16 cellular contexts compared by ENCODE assay signal in genomic region chr14:92380131-92380530, GRCh38. TPM values are rescaled to one million over a fixed set of nuclear protein-coding genes. Genes with fewer than 3 reads are reported as not detected.
DNase-seq lines count a peak whose midpoint lies in the region; ATAC-seq and TF ChIP-seq lines count a peak whose summit lies in the region.
"Had no signal": no experiment of that assay in that cellular context is flagged by ENCODE, and none has a peak within 500 bp of the region (broad histone marks: within the 10 kb centered on the region; RNA-seq: fewer than 3 reads in every experiment).

No MANE protein-coding gene starts in this region.

- H2BK120ac ChIP-seq in trophoblast cell (ENCODE audit: insufficient read depth, low read length, poor library complexity): no peak overlapping the region

- H3K4me3 ChIP-seq in WERI-Rb-1 (ENCODE audit: low read depth, low read length) (no peak overlapping the region), endodermal cell (ENCODE audit: low read length) (no peak overlapping the region), trophoblast cell (ENCODE audit: low read depth, low read length) (peak overlapping the region; percentile 15)
- H3K4me3 ChIP-seq: GM23338 had no signal

- no peak overlapping the region for H4K8ac ChIP-seq in trophoblast cell (ENCODE audit: low read depth, low read length)

- H3K27ac Mint-ChIP-seq in endodermal cell: peak overlapping the region; percentile 62
- H3K27ac Mint-ChIP-seq in mesothelial cell of epicardium: no peak overlapping the region
- no peak overlapping the region for H3K27ac Mint-ChIP-seq in activated T-helper 17 cell treated with anti-CD3 and anti-CD28 coated beads, Interleukin-2, amount 50 U/mL, for 72 hours
- H3K27ac Mint-ChIP-seq: CD4-positive, alpha-beta T cell; GM23338; HFFc6 had no signal

- WGBS in endodermal cell (ENCODE audit: insufficient coverage in 1 of 2, insufficient read length in 1 of 2), 2 experiments: 89 to 93% methylated on average over 10 of the region's 10 CpGs
- no CpG with 5 or more reads among the region's 10 CpGs for WGBS in trophoblast cell (ENCODE audit: extremely low coverage, insufficient coverage, insufficient read length)

- TF ChIP-seq CTCF in WERI-Rb-1 (IDR thresholded peaks at IDR 0.05; ENCODE audit: low read depth, low read length) (no peak), endodermal cell (conservative IDR thresholded peaks at IDR 0.05) (no peak), mesothelial cell of epicardium (IDR thresholded peaks at IDR 0.05; ENCODE audit: unreplicated experiment) (no peak)

- no peaks in the 10 kb centered on the region for H3K9me3 ChIP-seq in WERI-Rb-1 (ENCODE audit: severe bottlenecking)
- no peaks in the 10 kb centered on the region for H3K9me3 ChIP-seq in endodermal cell (ENCODE audit: control insufficient read depth, low read length)
- H3K9me3 ChIP-seq in trophoblast cell (ENCODE audit: insufficient read depth, low read depth, low read length): no peaks in the 10 kb centered on the region
- H3K9me3 ChIP-seq: Caco-2 had no signal

- H3K79me1 ChIP-seq in trophoblast cell (ENCODE audit: low read length): no peaks in the 10 kb centered on the region

- no peaks in the 10 kb centered on the region for H3K79me2 ChIP-seq in trophoblast cell (ENCODE audit: control insufficient read depth, insufficient read depth, low read length, poor library complexity)

- H2AFZ ChIP-seq in trophoblast cell (ENCODE audit: insufficient read depth, low read length, poor library complexity): no peak overlapping the region
- H2AFZ ChIP-seq: GM23338 had no signal

- H3K23ac ChIP-seq in trophoblast cell (ENCODE audit: low read length): no peak overlapping the region

- H3K36me3 ChIP-seq in WERI-Rb-1 (no peaks in the 10 kb centered on the region), endodermal cell (ENCODE audit: control insufficient read depth, insufficient read depth, low read length) (no peaks in the 10 kb centered on the region), trophoblast cell (ENCODE audit: control insufficient read depth in 1 of 2, insufficient read depth in 2 of 2, low read length in 2 of 2) (no peaks in the 10 kb centered on the region)

- H4K12ac ChIP-seq in trophoblast cell (ENCODE audit: low read depth, low read length): no peak overlapping the region

- H3K4me3 Mint-ChIP-seq in endodermal cell (no peak overlapping the region), mesothelial cell of epicardium (no peak overlapping the region)
- H3K4me3 Mint-ChIP-seq in activated T-helper 17 cell treated with anti-CD3 and anti-CD28 coated beads, Interleukin-2, amount 50 U/mL, for 72 hours: no peak overlapping the region
- H3K4me3 Mint-ChIP-seq: CD4-positive, alpha-beta T cell; GM23338; HFFc6 had no signal

- no peaks in the 10 kb centered on the region for H3K4me1 ChIP-seq in endodermal cell (ENCODE audit: control insufficient read depth, insufficient read depth, low read length)
- no peaks in the 10 kb centered on the region for H3K4me1 ChIP-seq in trophoblast cell (ENCODE audit: control insufficient read depth in 1 of 2, insufficient read depth in 2 of 2, low read length in 2 of 2)
- H3K4me1 ChIP-seq: Caco-2 had no signal

- no peak overlapping the region for H2BK5ac ChIP-seq in trophoblast cell (ENCODE audit: low read depth, low read length, poor library complexity)

- H3K18ac ChIP-seq in trophoblast cell (ENCODE audit: low read length): no peak overlapping the region

- H3K4me1 Mint-ChIP-seq in endodermal cell (no peaks in the 10 kb centered on the region), mesothelial cell of epicardium (peaks cover 2% of the 10 kb centered on the region)
- H3K4me1 Mint-ChIP-seq in activated T-helper 17 cell treated with anti-CD3 and anti-CD28 coated beads, Interleukin-2, amount 50 U/mL, for 72 hours: no peaks in the 10 kb centered on the region

- H4K91ac ChIP-seq in trophoblast cell (ENCODE audit: low read depth, low read length): no peak overlapping the region

- H3K27me3 ChIP-seq in WERI-Rb-1 (ENCODE audit: insufficient read depth, low read depth, severe bottlenecking): no peaks in the 10 kb centered on the region
- peaks cover 9% of the 10 kb centered on the region for H3K27me3 ChIP-seq in endodermal cell (ENCODE audit: control insufficient read depth, insufficient read depth, low read length, poor library complexity, severe bottlenecking)
- no peaks in the 10 kb centered on the region for H3K27me3 ChIP-seq in trophoblast cell (ENCODE audit: insufficient read depth, low read length)

- H2BK12ac ChIP-seq in trophoblast cell (ENCODE audit: low read length): no peak overlapping the region

- H3K36me3 Mint-ChIP-seq in endodermal cell (ENCODE audit: low read depth): no peaks in the 10 kb centered on the region
- no peaks in the 10 kb centered on the region for H3K36me3 Mint-ChIP-seq in mesothelial cell of epicardium
- H3K36me3 Mint-ChIP-seq in activated T-helper 17 cell treated with anti-CD3 and anti-CD28 coated beads, Interleukin-2, amount 50 U/mL, for 72 hours (ENCODE audit: low read depth): no peaks in the 10 kb centered on the region

- H3K27me3 Mint-ChIP-seq in endodermal cell (ENCODE audit: insufficient read depth): peaks cover 30% of the 10 kb centered on the region
- H3K27me3 Mint-ChIP-seq in mesothelial cell of epicardium (ENCODE audit: low read depth): peaks cover 31% of the 10 kb centered on the region
- H3K27me3 Mint-ChIP-seq in activated T-helper 17 cell treated with anti-CD3 and anti-CD28 coated beads, Interleukin-2, amount 50 U/mL, for 72 hours: no peaks in the 10 kb centered on the region
- H3K27me3 Mint-ChIP-seq: CD4-positive, alpha-beta T cell had no signal

- H3K27ac ChIP-seq in WERI-Rb-1: peak overlapping the region; percentile 49; the same call in 1 of the 2 replicates
- H3K27ac ChIP-seq in endodermal cell (ENCODE audit: low read depth, low read length): no peak overlapping the region
- H3K27ac ChIP-seq in trophoblast cell (ENCODE audit: low read depth, low read length): no peak overlapping the region
- H3K27ac ChIP-seq: C4-2B, HL-60 had no signal

- H3K9me3 Mint-ChIP-seq in endodermal cell: no peaks in the 10 kb centered on the region
- peaks cover 7% of the 10 kb centered on the region for H3K9me3 Mint-ChIP-seq in mesothelial cell of epicardium
- H3K9me3 Mint-ChIP-seq in activated T-helper 17 cell treated with anti-CD3 and anti-CD28 coated beads, Interleukin-2, amount 50 U/mL, for 72 hours: no peaks in the 10 kb centered on the region
- H3K9me3 Mint-ChIP-seq: CD4-positive, alpha-beta T cell; GM23338; HFFc6 had no signal

- no peak overlapping the region for H3K14ac ChIP-seq in trophoblast cell (ENCODE audit: low read length)

- no peak overlapping the region for H2AK5ac ChIP-seq in trophoblast cell (ENCODE audit: low read length)

- ATAC-seq in activated T-helper 17 cell treated with anti-CD3 and anti-CD28 coated beads, Interleukin-2, amount 50 U/mL, for 72 hours (replicated peaks): no peak
- ATAC-seq: GM23338, HCT116 had no signal

- H3K4ac ChIP-seq in trophoblast cell (ENCODE audit: low read depth, low read length): no peak overlapping the region

- H3K9ac ChIP-seq in endodermal cell (ENCODE audit: extremely low read depth, low read length, poor library complexity, severe bottlenecking): no peak overlapping the region
- H3K9ac ChIP-seq in trophoblast cell (ENCODE audit: low read length): no peak overlapping the region

- peak; percentile 74 for DNase-seq in WERI-Rb-1
- DNase-seq in endodermal cell: no peak
- no peak for DNase-seq in trophoblast cell
- no peak for DNase-seq in mesothelial cell of epicardium (ENCODE audit: low spot score in 2 of 2, unreplicated experiment in 2 of 2)
- no peak for DNase-seq in GM03348 (ENCODE audit: low spot score)
- DNase-seq: ACHN; Caco-2; CD4-positive, alpha-beta T cell; HFFc6 had no signal

- H3K4me2 ChIP-seq in trophoblast cell (ENCODE audit: low read length): no peak overlapping the region
- H3K4me2 ChIP-seq: GM23338 had no signal

RNA-seq across cellular contexts. Expression of gene SLC24A4, which starts 57.2 kb away (rescaled TPM):
- total RNA-seq in endodermal cell (under 1 TPM; 0.09 to 0.29 TPM), mesothelial cell of epicardium (0.04 TPM in 1 of 3 replicates, not detected in the others)
- polyA plus RNA-seq in endodermal cell (2013, experiment 1 of 2): 0.25 TPM
- 0.12 TPM for polyA plus RNA-seq in endodermal cell (2013, experiment 2 of 2)
- 0.29 and 0.31 TPM in 2 replicates for polyA plus RNA-seq in trophoblast cell (2013)
- total RNA-seq in activated T-helper 17 cell treated with anti-CD3 and anti-CD28 coated beads, Interleukin-2, amount 50 U/mL, for 72 hours: not detected
- total RNA-seq: Caco-2, HFFc6, HT1080 had no signal
- polyA plus RNA-seq: BJ had no signal
